Comparison of ENCODE assay signal across 1 cellular context in genomic region chr12:110670161-110670701, GRCh38.
TF ChIP-seq lines count a peak whose summit lies in the region.

No MANE protein-coding gene starts in this region.

TF ChIP-seq in GM12878, 131 proteins besides CTCF, POLR2A, EP300 and RAD21 (continued from another document and continues in another):
- no peak for TF ChIP-seq BCLAF1 (IDR thresholded peaks at IDR 0.05)
- no peak for TF ChIP-seq EZH2 (IDR thresholded peaks at IDR 0.05; ENCODE audit: borderline replicate concordance, control insufficient read depth, low read depth, low read length)
- peak; percentile 42 for TF ChIP-seq KLF5 (IDR thresholded peaks at IDR 0.05; ENCODE audit: partially characterized antibody)
- no peak for TF ChIP-seq FOXK2 (IDR thresholded peaks at IDR 0.05)
- TF ChIP-seq, protein P1, sequence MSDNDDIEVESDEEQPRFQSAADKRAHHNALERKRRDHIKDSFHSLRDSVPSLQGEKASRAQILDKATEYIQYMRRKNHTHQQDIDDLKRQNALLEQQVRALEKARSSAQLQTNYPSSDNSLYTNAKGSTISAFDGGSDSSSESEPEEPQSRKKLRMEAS (IDR thresholded peaks at IDR 0.05; ENCODE audit: low read depth, low read length): peak; percentile 88
- no peak for TF ChIP-seq LARP7 (IDR thresholded peaks at IDR 0.05)
- TF ChIP-seq E2F4 (IDR thresholded peaks at IDR 0.05; ENCODE audit: low read depth, low read length): no peak
- no peak for TF ChIP-seq CHD4 (IDR thresholded peaks at IDR 0.05)
- TF ChIP-seq, protein P2, sequence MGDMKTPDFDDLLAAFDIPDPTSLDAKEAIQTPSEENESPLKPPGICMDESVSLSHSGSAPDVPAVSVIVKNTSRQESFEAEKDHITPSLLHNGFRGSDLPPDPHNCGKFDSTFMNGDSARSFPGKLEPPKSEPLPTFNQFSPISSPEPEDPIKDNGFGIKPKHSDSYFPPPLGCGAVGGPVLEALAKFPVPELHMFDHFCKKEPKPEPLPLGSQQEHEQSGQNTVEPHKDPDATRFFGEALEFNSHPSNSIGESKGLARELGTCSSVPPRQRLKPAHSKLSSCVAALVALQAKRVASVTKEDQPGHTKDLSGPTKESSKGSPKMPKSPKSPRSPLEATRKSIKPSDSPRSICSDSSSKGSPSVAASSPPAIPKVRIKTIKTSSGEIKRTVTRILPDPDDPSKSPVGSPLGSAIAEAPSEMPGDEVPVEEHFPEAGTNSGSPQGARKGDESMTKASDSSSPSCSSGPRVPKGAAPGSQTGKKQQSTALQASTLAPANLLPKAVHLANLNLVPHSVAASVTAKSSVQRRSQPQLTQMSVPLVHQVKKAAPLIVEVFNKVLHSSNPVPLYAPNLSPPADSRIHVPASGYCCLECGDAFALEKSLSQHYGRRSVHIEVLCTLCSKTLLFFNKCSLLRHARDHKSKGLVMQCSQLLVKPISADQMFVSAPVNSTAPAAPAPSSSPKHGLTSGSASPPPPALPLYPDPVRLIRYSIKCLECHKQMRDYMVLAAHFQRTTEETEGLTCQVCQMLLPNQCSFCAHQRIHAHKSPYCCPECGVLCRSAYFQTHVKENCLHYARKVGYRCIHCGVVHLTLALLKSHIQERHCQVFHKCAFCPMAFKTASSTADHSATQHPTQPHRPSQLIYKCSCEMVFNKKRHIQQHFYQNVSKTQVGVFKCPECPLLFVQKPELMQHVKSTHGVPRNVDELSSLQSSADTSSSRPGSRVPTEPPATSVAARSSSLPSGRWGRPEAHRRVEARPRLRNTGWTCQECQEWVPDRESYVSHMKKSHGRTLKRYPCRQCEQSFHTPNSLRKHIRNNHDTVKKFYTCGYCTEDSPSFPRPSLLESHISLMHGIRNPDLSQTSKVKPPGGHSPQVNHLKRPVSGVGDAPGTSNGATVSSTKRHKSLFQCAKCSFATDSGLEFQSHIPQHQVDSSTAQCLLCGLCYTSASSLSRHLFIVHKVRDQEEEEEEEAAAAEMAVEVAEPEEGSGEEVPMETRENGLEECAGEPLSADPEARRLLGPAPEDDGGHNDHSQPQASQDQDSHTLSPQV (IDR thresholded peaks at IDR 0.05): peak; percentile 85
- peak; percentile 68; the same call in 1 of the 2 replicates for TF ChIP-seq PAX5 (IDR thresholded peaks at IDR 0.05; ENCODE audit: borderline replicate concordance, low read depth, low read length)
- TF ChIP-seq, protein P3, sequence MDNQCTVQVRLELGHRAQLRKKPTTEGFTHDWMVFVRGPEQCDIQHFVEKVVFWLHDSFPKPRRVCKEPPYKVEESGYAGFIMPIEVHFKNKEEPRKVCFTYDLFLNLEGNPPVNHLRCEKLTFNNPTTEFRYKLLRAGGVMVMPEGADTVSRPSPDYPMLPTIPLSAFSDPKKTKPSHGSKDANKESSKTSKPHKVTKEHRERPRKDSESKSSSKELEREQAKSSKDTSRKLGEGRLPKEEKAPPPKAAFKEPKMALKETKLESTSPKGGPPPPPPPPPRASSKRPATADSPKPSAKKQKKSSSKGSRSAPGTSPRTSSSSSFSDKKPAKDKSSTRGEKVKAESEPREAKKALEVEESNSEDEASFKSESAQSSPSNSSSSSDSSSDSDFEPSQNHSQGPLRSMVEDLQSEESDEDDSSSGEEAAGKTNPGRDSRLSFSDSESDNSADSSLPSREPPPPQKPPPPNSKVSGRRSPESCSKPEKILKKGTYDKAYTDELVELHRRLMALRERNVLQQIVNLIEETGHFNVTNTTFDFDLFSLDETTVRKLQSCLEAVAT (IDR thresholded peaks at IDR 0.05): no peak; the same call in 1 of the 2 replicates
- TF ChIP-seq BCL11A (IDR thresholded peaks at IDR 0.05; ENCODE audit: low read depth, low read length): no peak; the same call in none of the 2 replicates
- TF ChIP-seq WRNIP1 (IDR thresholded peaks at IDR 0.05; ENCODE audit: borderline replicate concordance, low read depth, low read length): peak; percentile 84; the same call in 1 of the 2 replicates
- TF ChIP-seq GABPA (IDR thresholded peaks at IDR 0.05; ENCODE audit: low read depth): no peak
- no peak for TF ChIP-seq ESRRA (IDR thresholded peaks at IDR 0.05; ENCODE audit: low read length)
- no peak for TF ChIP-seq RFX5 (IDR thresholded peaks at IDR 0.05; ENCODE audit: low read depth, low read length)
- no peak for TF ChIP-seq SREBF2 (IDR thresholded peaks at IDR 0.05; ENCODE audit: low read length)
- TF ChIP-seq SMAD1 (IDR thresholded peaks at IDR 0.05; ENCODE audit: low read depth, partially characterized antibody): no peak
- TF ChIP-seq, protein P4, sequence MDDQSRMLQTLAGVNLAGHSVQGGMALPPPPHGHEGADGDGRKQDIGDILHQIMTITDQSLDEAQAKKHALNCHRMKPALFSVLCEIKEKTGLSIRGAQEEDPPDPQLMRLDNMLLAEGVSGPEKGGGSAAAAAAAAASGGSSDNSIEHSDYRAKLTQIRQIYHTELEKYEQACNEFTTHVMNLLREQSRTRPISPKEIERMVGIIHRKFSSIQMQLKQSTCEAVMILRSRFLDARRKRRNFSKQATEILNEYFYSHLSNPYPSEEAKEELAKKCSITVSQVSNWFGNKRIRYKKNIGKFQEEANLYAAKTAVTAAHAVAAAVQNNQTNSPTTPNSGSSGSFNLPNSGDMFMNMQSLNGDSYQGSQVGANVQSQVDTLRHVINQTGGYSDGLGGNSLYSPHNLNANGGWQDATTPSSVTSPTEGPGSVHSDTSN (IDR thresholded peaks at IDR 0.05; ENCODE audit: insufficient replicate concordance, low read depth, low read length): peak; percentile 23
- peak; percentile 91; the same call in 1 of the 2 replicates for TF ChIP-seq STAT3 (IDR thresholded peaks at IDR 0.05; ENCODE audit: low read depth, low read length)
- TF ChIP-seq PAX8 (IDR thresholded peaks at IDR 0.05): peak; percentile 41; the same call in 1 of the 2 replicates
- no peak for TF ChIP-seq ZZZ3 (IDR thresholded peaks at IDR 0.05; ENCODE audit: control insufficient read depth, insufficient read length, low read depth)
- TF ChIP-seq CREM (IDR thresholded peaks at IDR 0.05; ENCODE audit: low read depth): peak; percentile 67; the same call in 1 of the 2 replicates
- TF ChIP-seq ZNF24 (IDR thresholded peaks at IDR 0.05): no peak
- TF ChIP-seq, protein P5, sequence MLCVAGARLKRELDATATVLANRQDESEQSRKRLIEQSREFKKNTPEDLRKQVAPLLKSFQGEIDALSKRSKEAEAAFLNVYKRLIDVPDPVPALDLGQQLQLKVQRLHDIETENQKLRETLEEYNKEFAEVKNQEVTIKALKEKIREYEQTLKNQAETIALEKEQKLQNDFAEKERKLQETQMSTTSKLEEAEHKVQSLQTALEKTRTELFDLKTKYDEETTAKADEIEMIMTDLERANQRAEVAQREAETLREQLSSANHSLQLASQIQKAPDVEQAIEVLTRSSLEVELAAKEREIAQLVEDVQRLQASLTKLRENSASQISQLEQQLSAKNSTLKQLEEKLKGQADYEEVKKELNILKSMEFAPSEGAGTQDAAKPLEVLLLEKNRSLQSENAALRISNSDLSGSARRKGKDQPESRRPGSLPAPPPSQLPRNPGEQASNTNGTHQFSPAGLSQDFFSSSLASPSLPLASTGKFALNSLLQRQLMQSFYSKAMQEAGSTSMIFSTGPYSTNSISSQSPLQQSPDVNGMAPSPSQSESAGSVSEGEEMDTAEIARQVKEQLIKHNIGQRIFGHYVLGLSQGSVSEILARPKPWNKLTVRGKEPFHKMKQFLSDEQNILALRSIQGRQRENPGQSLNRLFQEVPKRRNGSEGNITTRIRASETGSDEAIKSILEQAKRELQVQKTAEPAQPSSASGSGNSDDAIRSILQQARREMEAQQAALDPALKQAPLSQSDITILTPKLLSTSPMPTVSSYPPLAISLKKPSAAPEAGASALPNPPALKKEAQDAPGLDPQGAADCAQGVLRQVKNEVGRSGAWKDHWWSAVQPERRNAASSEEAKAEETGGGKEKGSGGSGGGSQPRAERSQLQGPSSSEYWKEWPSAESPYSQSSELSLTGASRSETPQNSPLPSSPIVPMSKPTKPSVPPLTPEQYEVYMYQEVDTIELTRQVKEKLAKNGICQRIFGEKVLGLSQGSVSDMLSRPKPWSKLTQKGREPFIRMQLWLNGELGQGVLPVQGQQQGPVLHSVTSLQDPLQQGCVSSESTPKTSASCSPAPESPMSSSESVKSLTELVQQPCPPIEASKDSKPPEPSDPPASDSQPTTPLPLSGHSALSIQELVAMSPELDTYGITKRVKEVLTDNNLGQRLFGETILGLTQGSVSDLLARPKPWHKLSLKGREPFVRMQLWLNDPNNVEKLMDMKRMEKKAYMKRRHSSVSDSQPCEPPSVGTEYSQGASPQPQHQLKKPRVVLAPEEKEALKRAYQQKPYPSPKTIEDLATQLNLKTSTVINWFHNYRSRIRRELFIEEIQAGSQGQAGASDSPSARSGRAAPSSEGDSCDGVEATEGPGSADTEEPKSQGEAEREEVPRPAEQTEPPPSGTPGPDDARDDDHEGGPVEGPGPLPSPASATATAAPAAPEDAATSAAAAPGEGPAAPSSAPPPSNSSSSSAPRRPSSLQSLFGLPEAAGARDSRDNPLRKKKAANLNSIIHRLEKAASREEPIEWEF (IDR thresholded peaks at IDR 0.05; ENCODE audit: insufficient replicate concordance, low read depth, low read length): peak; percentile 23
- no peak for TF ChIP-seq JUNB (IDR thresholded peaks at IDR 0.05)
- peak; percentile 77 for TF ChIP-seq POLR2AphosphoS5 (IDR thresholded peaks at IDR 0.05; ENCODE audit: low read length)
- TF ChIP-seq EED (IDR thresholded peaks at IDR 0.05; ENCODE audit: low read depth): peak; percentile 98
- TF ChIP-seq, protein P6, sequence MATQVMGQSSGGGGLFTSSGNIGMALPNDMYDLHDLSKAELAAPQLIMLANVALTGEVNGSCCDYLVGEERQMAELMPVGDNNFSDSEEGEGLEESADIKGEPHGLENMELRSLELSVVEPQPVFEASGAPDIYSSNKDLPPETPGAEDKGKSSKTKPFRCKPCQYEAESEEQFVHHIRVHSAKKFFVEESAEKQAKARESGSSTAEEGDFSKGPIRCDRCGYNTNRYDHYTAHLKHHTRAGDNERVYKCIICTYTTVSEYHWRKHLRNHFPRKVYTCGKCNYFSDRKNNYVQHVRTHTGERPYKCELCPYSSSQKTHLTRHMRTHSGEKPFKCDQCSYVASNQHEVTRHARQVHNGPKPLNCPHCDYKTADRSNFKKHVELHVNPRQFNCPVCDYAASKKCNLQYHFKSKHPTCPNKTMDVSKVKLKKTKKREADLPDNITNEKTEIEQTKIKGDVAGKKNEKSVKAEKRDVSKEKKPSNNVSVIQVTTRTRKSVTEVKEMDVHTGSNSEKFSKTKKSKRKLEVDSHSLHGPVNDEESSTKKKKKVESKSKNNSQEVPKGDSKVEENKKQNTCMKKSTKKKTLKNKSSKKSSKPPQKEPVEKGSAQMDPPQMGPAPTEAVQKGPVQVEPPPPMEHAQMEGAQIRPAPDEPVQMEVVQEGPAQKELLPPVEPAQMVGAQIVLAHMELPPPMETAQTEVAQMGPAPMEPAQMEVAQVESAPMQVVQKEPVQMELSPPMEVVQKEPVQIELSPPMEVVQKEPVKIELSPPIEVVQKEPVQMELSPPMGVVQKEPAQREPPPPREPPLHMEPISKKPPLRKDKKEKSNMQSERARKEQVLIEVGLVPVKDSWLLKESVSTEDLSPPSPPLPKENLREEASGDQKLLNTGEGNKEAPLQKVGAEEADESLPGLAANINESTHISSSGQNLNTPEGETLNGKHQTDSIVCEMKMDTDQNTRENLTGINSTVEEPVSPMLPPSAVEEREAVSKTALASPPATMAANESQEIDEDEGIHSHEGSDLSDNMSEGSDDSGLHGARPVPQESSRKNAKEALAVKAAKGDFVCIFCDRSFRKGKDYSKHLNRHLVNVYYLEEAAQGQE (IDR thresholded peaks at IDR 0.05; ENCODE audit: low read depth, low read length): no peak
- TF ChIP-seq RUNX3 (IDR thresholded peaks at IDR 0.05; ENCODE audit: low read length): peak; percentile 93
- peak; percentile 36 to 80; a peak in 2 of 4 replicates for TF ChIP-seq BHLHE40 (IDR thresholded peaks at IDR 0.05; ENCODE audit: borderline replicate concordance in 1 of 2, low read depth in 2 of 2, low read length in 1 of 2)
- TF ChIP-seq ATF3 (IDR thresholded peaks at IDR 0.05; ENCODE audit: borderline replicate concordance, extremely low read depth, low read depth, low read length): no peak
